ENCODE assay signal across 27 cellular contexts in genomic region chr5:30765227-30765626, GRCh38.
DNase-seq lines count a peak whose midpoint lies in the region; ATAC-seq and TF ChIP-seq lines count a peak whose summit lies in the region.
"Had no signal": no experiment of that assay in that cellular context is flagged by ENCODE, and none has a peak within 500 bp of the region (broad histone marks: within the 10 kb centered on the region; RNA-seq: fewer than 3 reads in every experiment).

No MANE protein-coding gene starts in this region.

- H3K27ac Mint-ChIP-seq in chondrocyte (ENCODE audit: unreplicated experiment): peak overlapping the region; percentile 90
- no peak overlapping the region for H3K27ac Mint-ChIP-seq in activated T-cell treated with anti-CD3 and anti-CD28 coated beads, Interleukin-2, amount 50 U/mL, for 72 hours
- H3K27ac Mint-ChIP-seq: activated CD8-positive, alpha-beta T cell treated with anti-CD3 and anti-CD28 coated beads, Interleukin-2, amount 10 ng/mL, durations not matched to agents 7 days and 5 days; activated naive CD4-positive, alpha-beta T cell treated with anti-CD3 and anti-CD28 coated beads, Interleukin-2, amount 10 ng/mL, durations not matched to agents 7 days and 5 days; activated T-cell treated with anti-CD3 and anti-CD28 coated beads, Interleukin-2, amount 50 U/mL, for 24 hours; CD4-positive, CD25-positive, alpha-beta regulatory T cell; endodermal cell; GM23338; neural progenitor cell had no signal

- no peak overlapping the region for H3K14ac ChIP-seq in mesenchymal stem cell (ENCODE audit: low read length in 2 of 2)

- H3K27me3 Mint-ChIP-seq in chondrocyte (ENCODE audit: low read depth): no peaks in the 10 kb centered on the region
- H3K27me3 Mint-ChIP-seq in activated T-cell treated with anti-CD3 and anti-CD28 coated beads, Interleukin-2, amount 50 U/mL, for 72 hours (ENCODE audit: low read depth): no peaks in the 10 kb centered on the region
- H3K27me3 Mint-ChIP-seq: activated naive CD4-positive, alpha-beta T cell treated with anti-CD3 and anti-CD28 coated beads, Interleukin-2, amount 10 ng/mL, durations not matched to agents 7 days and 5 days; activated T-cell treated with anti-CD3 and anti-CD28 coated beads, Interleukin-2, amount 50 U/mL, for 24 hours; CD4-positive, CD25-positive, alpha-beta regulatory T cell had no signal

- no peaks in the 10 kb centered on the region for H3K79me1 ChIP-seq in mesenchymal stem cell (replicated peaks; ENCODE audit: low read length, poor library complexity, severe bottlenecking)

- no peak overlapping the region for H3K23ac ChIP-seq in mesenchymal stem cell (ENCODE audit: low read length in 2 of 2)

- no peak overlapping the region for H3K4me3 Mint-ChIP-seq in chondrocyte (ENCODE audit: unreplicated experiment)
- no peak overlapping the region for H3K4me3 Mint-ChIP-seq in activated T-cell treated with anti-CD3 and anti-CD28 coated beads, Interleukin-2, amount 50 U/mL, for 72 hours
- H3K4me3 Mint-ChIP-seq: activated CD8-positive, alpha-beta T cell treated with anti-CD3 and anti-CD28 coated beads, Interleukin-2, amount 10 ng/mL, durations not matched to agents 7 days and 5 days; activated naive CD4-positive, alpha-beta T cell treated with anti-CD3 and anti-CD28 coated beads, Interleukin-2, amount 10 ng/mL, durations not matched to agents 7 days and 5 days; activated T-cell treated with anti-CD3 and anti-CD28 coated beads, Interleukin-2, amount 50 U/mL, for 24 hours; CD4-positive, CD25-positive, alpha-beta regulatory T cell; endodermal cell; GM23338; neural progenitor cell had no signal

- H4K91ac ChIP-seq in mesenchymal stem cell (ENCODE audit: low read length): no peak overlapping the region

- H3K18ac ChIP-seq in mesenchymal stem cell (ENCODE audit: low read depth in 1 of 2, low read length in 2 of 2): no peak overlapping the region

- no peak overlapping the region for H2BK5ac ChIP-seq in mesenchymal stem cell (ENCODE audit: low read depth, low read length, poor library complexity, severe bottlenecking)

- H2BK12ac ChIP-seq in mesenchymal stem cell (ENCODE audit: low read length in 2 of 2): no peak overlapping the region

- no peak for TF ChIP-seq CTCF in chondrocyte (IDR thresholded peaks at IDR 0.05)

- no peak overlapping the region for H3K9ac ChIP-seq in mesenchymal stem cell (ENCODE audit: low read length)
- H3K9ac ChIP-seq: neural progenitor cell had no signal

- peaks cover 2% of the 10 kb centered on the region for H3K36me3 Mint-ChIP-seq in chondrocyte (ENCODE audit: low read depth)
- no peaks in the 10 kb centered on the region for H3K36me3 Mint-ChIP-seq in activated T-cell treated with anti-CD3 and anti-CD28 coated beads, Interleukin-2, amount 50 U/mL, for 72 hours (ENCODE audit: insufficient read depth in 2 of 2)
- H3K36me3 Mint-ChIP-seq: activated naive CD4-positive, alpha-beta T cell treated with anti-CD3 and anti-CD28 coated beads, Interleukin-2, amount 10 ng/mL, durations not matched to agents 7 days and 5 days; CD4-positive, CD25-positive, alpha-beta regulatory T cell; neural progenitor cell had no signal

- H3K4me2 ChIP-seq in mesenchymal stem cell (ENCODE audit: low read length, poor library complexity, severe bottlenecking): no peak overlapping the region
- H3K4me2 ChIP-seq: A549, GM23338, neural progenitor cell had no signal

- H2AFZ ChIP-seq in ACC112 (ENCODE audit: low read length, unreplicated experiment) (no peak overlapping the region), mesenchymal stem cell (ENCODE audit: low read depth, low read length) (no peak overlapping the region)
- H2AFZ ChIP-seq: GM23338, neural progenitor cell had no signal

- no peaks in the 10 kb centered on the region for H3K27me3 ChIP-seq in ACC112 (ENCODE audit: insufficient read depth, low read length)
- H3K27me3 ChIP-seq in mesenchymal stem cell (ENCODE audit: control insufficient read depth in 1 of 2, insufficient read depth in 1 of 2, low read length in 2 of 2): no peaks in the 10 kb centered on the region
- no peaks in the 10 kb centered on the region for H3K27me3 ChIP-seq in HAP-1 (ENCODE audit: low read depth)
- H3K27me3 ChIP-seq: ascending aorta, heart left ventricle, neural progenitor cell, upper lobe of right lung had no signal

- H3K4me1 ChIP-seq in ACC112 (ENCODE audit: control insufficient read depth, insufficient read depth, low read length, unreplicated experiment) (peaks cover 12% of the 10 kb centered on the region), mesenchymal stem cell (ENCODE audit: control insufficient read depth, insufficient read depth, low read depth, low read length) (no peaks in the 10 kb centered on the region), HAP-1 (peaks cover 9% of the 10 kb centered on the region)
- H3K4me1 ChIP-seq: A549, heart left ventricle, neural progenitor cell, upper lobe of right lung had no signal

- H2AK5ac ChIP-seq in mesenchymal stem cell (ENCODE audit: low read length, severe bottlenecking): no peak overlapping the region

- H3K9me3 ChIP-seq in mesenchymal stem cell (ENCODE audit: control insufficient read depth, low read length) (no peaks in the 10 kb centered on the region), HAP-1 (no peaks in the 10 kb centered on the region)
- H3K9me3 ChIP-seq: A549, ascending aorta, heart left ventricle, upper lobe of right lung had no signal

- ATAC-seq in GM19035 (IDR thresholded peaks at IDR 0.05; ENCODE audit: unreplicated experiment): no peak
- ATAC-seq in HG03025 (IDR thresholded peaks at IDR 0.05; ENCODE audit: low FRiP score, unreplicated experiment): no peak
- ATAC-seq in activated T-cell treated with anti-CD3 and anti-CD28 coated beads, Interleukin-2, amount 50 U/mL, for 72 hours (replicated peaks in 1 of 2): no peak
- ATAC-seq: A549; activated CD8-positive, alpha-beta T cell treated with anti-CD3 and anti-CD28 coated beads, Interleukin-2, amount 10 ng/mL, durations not matched to agents 7 days and 5 days; GM23338; heart left ventricle; Right ventricle myocardium inferior; upper lobe of right lung had no signal

- H3K27ac ChIP-seq in ACC112 (ENCODE audit: low read depth, low read length) (peak overlapping the region; percentile 59), mesenchymal stem cell (ENCODE audit: low read length, poor library complexity, severe bottlenecking) (peak overlapping the region; percentile 50)
- H3K27ac ChIP-seq: A549, ascending aorta, heart left ventricle, neural progenitor cell, upper lobe of right lung had no signal

- peak; percentile 5 for DNase-seq in M059J (ENCODE audit: low read depth)
- DNase-seq in chondrocyte (ENCODE audit: low spot score): no peak
- DNase-seq in mesenchymal stem cell: peak; percentile 21
- DNase-seq in HAP-1 (ENCODE audit: low spot score in 2 of 2): no peak
- DNase-seq in activated T-cell treated with anti-CD3 and anti-CD28 coated beads, Interleukin-2, amount 50 U/mL, for 72 hours: no peak
- DNase-seq: activated CD4-positive, CD25-positive, alpha-beta regulatory T cell; activated CD8-positive, alpha-beta T cell treated with anti-CD3 and anti-CD28 coated beads, Interleukin-2, amount 10 ng/mL, durations not matched to agents 7 days and 5 days; activated naive CD4-positive, alpha-beta T cell treated with anti-CD3 and anti-CD28 coated beads, Interleukin-2, amount 10 ng/mL, durations not matched to agents 7 days and 5 days; activated T-cell treated with anti-CD3 and anti-CD28 coated beads, Interleukin-2, amount 50 U/mL, for 24 hours; CD4-positive, CD25-positive, alpha-beta regulatory T cell; endodermal cell; GDM1; heart left ventricle; NCI-H1417; NCI-H526 treated with DMSO at 0.1 percent for 48 hours; stimulated activated CD4-positive, alpha-beta T cell treated with anti-CD3 and anti-CD28 coated beads, Interleukin-12 subunit alpha, Interleukin-12 subunit beta, amount 100 ng/mL, for 4 hours; stimulated activated CD8-positive, alpha-beta memory T cell treated with anti-CD3 and anti-CD28 coated beads, Interleukin-4, amount 100 ng/mL, for 48 hours; T1000; upper lobe of right lung had no signal

- 0% methylated on average over 1 of the region's 2 CpGs for WGBS in mesenchymal stem cell

- no peaks in the 10 kb centered on the region for H3K79me2 ChIP-seq in ACC112 (ENCODE audit: control insufficient read depth, insufficient read depth, low read length, unreplicated experiment)

- no peak overlapping the region for H2BK120ac ChIP-seq in mesenchymal stem cell (ENCODE audit: low read depth, low read length)

- H3K4ac ChIP-seq in mesenchymal stem cell (ENCODE audit: low read depth in 1 of 2, low read length in 2 of 2): no peak overlapping the region

- in situ Hi-C loops in HAP-1 (cut with MboI; ENCODE audit: low sequenced_read_pairs): no loop called here

- H3K4me1 Mint-ChIP-seq in chondrocyte (ENCODE audit: low read depth): peaks cover 47% of the 10 kb centered on the region
- H3K4me1 Mint-ChIP-seq in activated T-cell treated with anti-CD3 and anti-CD28 coated beads, Interleukin-2, amount 50 U/mL, for 72 hours (ENCODE audit: low read depth): no peaks in the 10 kb centered on the region
- H3K4me1 Mint-ChIP-seq: activated naive CD4-positive, alpha-beta T cell treated with anti-CD3 and anti-CD28 coated beads, Interleukin-2, amount 10 ng/mL, durations not matched to agents 7 days and 5 days; CD4-positive, CD25-positive, alpha-beta regulatory T cell; endodermal cell had no signal

- H3K4me3 ChIP-seq in ACC112 (ENCODE audit: low read depth, low read length) (peak overlapping the region; percentile 32; the same call in 1 of the 2 replicates), mesenchymal stem cell (ENCODE audit: insufficient read depth in 1 of 2, low read depth in 1 of 2, low read length in 2 of 2) (no peak overlapping the region), HAP-1 (no peak overlapping the region)
- H3K4me3 ChIP-seq: A549, ascending aorta, GM23338, heart left ventricle, neural progenitor cell, upper lobe of right lung had no signal

- peaks cover 5% of the 10 kb centered on the region for H3K9me3 Mint-ChIP-seq in chondrocyte (ENCODE audit: low read depth)
- H3K9me3 Mint-ChIP-seq in activated T-cell treated with anti-CD3 and anti-CD28 coated beads, Interleukin-2, amount 50 U/mL, for 72 hours: peaks cover 2 to 3% of the 10 kb centered on the region in 2 donors
- H3K9me3 Mint-ChIP-seq: endodermal cell, GM23338 had no signal

- no peak overlapping the region for H4K8ac ChIP-seq in mesenchymal stem cell (ENCODE audit: low read length)

- H3K36me3 ChIP-seq in ACC112 (ENCODE audit: insufficient read depth, low read length) (no peaks in the 10 kb centered on the region), mesenchymal stem cell (ENCODE audit: control insufficient read depth in 1 of 2, insufficient read depth in 2 of 2, low read depth in 1 of 2, low read length in 2 of 2) (no peaks in the 10 kb centered on the region), HAP-1 (replicated peaks) (no peaks in the 10 kb centered on the region)
- H3K36me3 ChIP-seq: ascending aorta, heart left ventricle, neural progenitor cell, upper lobe of right lung had no signal

- H2BK15ac ChIP-seq in mesenchymal stem cell (ENCODE audit: low read depth, poor library complexity, severe bottlenecking): no peak overlapping the region

Comparison
In these comparisons a context has a peak if more than half of its experiments do, and no peak if none do; other contexts are left out.
1. DNase-seq: peak in M059J (single experiment) and mesenchymal stem cell (single experiment); none in chondrocyte (single experiment), HAP-1 (0 of 2) and activated T-cell treated with anti-CD3 and anti-CD28 coated beads, Interleukin-2, amount 50 U/mL, for 72 hours (0 of 2).